ENCODE assay signal across 10 cellular contexts in the genomic region with DNA sequence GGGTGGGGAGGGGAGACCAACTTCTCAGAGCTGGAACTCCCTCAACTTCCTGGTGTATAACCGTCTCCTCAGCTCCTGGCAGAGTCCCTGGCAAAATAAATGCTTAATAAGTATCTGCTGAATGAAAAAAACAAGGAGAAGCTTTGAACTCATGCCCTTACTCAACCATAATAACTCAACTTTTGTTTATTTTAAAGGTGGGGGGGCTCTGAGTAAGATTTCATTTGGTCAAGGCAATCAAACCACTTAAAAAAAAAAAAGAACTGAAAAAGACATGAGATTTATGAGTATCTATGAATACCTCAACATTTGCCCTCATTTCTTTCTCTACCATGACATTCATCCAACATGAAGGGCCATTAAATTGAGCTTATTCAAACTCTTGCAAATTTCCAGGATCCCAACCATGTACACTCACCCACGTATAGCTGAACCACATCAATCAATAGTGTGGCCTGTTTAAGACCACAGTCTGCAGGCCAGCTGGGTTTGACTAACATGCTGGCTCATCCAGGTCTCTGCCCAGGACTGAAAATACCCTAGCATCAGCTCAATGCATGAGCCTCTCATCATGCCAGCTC.
DNase-seq lines count a peak whose midpoint lies in the region; ATAC-seq and TF ChIP-seq lines count a peak whose summit lies in the region.
"Had no signal": no experiment of that assay in that cellular context is flagged by ENCODE, and none has a peak within 500 bp of the region (broad histone marks: within the 10 kb centered on the region; RNA-seq: fewer than 3 reads in every experiment).

No MANE protein-coding gene starts in this region.

- peaks cover 81% of the 10 kb centered on the region for H3K79me2 ChIP-seq in DOHH2 (ENCODE audit: control insufficient read depth, low read length)
- H3K79me2 ChIP-seq in SK-N-SH (ENCODE audit: insufficient read depth): peaks cover 97% of the 10 kb centered on the region

- H3K4me2 ChIP-seq in DOHH2 (ENCODE audit: low read length) (no peak overlapping the region), SK-N-SH (no peak overlapping the region)

- H4K20me1 ChIP-seq in DOHH2 (ENCODE audit: control insufficient read depth, insufficient read depth, low read depth, low read length) (peaks cover 5% of the 10 kb centered on the region; the same call in 1 of the 2 replicates), SK-N-SH (ENCODE audit: insufficient read depth) (no peaks in the 10 kb centered on the region; the same call in 1 of the 2 replicates)

- peak overlapping the region; percentile 5; the same call in 1 of the 2 replicates for H3K27ac ChIP-seq in DOHH2 (ENCODE audit: low read depth, low read length)
- H3K27ac ChIP-seq in SK-N-SH (ENCODE audit: low read depth in 2 of 2, low read length in 1 of 2): peak overlapping the region in 1 of 2 experiments; percentile 50; a peak in 2 of 4 replicates
- no peak overlapping the region for H3K27ac ChIP-seq in foreskin keratinocyte
- H3K27ac ChIP-seq: HL-60 had no signal

- CTCF ChIA-PET in SK-N-SH (lab: Yijun Ruan, JAX): no interaction called here

- no peak overlapping the region for H2AFZ ChIP-seq in SK-N-SH (ENCODE audit: low read depth)

- H3K9me3 ChIP-seq in DOHH2 (ENCODE audit: control insufficient read depth, insufficient read depth, low read length) (no peaks in the 10 kb centered on the region), SK-N-SH (no peaks in the 10 kb centered on the region)
- H3K9me3 ChIP-seq: thyroid gland had no signal

- H3K9me2 ChIP-seq in DOHH2 (replicated peaks; ENCODE audit: control insufficient read depth, low read length): no peaks in the 10 kb centered on the region
- H3K9me2 ChIP-seq in SK-N-SH: no peaks in the 10 kb centered on the region

- TF ChIP-seq EP300 in SK-N-SH (IDR thresholded peaks at IDR 0.05; ENCODE audit: borderline replicate concordance in 1 of 2, low read depth in 1 of 2, low read length in 1 of 2): no peak

- no peak for TF ChIP-seq CTCF in DOHH2 (IDR thresholded peaks at IDR 0.05; ENCODE audit: low read depth, low read length, poor library complexity, severe bottlenecking)
- no peak for TF ChIP-seq CTCF in SK-N-SH (IDR thresholded peaks at IDR 0.05)
- no peak for TF ChIP-seq CTCF in foreskin keratinocyte (conservative IDR thresholded peaks at IDR 0.05)

- H3K4me1 ChIP-seq in DOHH2 (ENCODE audit: control insufficient read depth, low read length) (peaks cover 93% of the 10 kb centered on the region), SK-N-SH (ENCODE audit: control insufficient read depth in 1 of 2, insufficient read depth in 2 of 2, low read depth in 1 of 2, low read length in 1 of 2) (peaks cover under 1 to 10% of the 10 kb centered on the region in 2 experiments; a peak in 1 of 4 replicates), foreskin keratinocyte (peaks cover 12% of the 10 kb centered on the region)

- no peak for TF ChIP-seq RAD21 in SK-N-SH (IDR thresholded peaks at IDR 0.05; ENCODE audit: low read length)

- H3K4me3 ChIP-seq in DOHH2 (ENCODE audit: low read length): no peak overlapping the region
- H3K4me3 ChIP-seq in SK-N-SH (ENCODE audit: low read depth in 2 of 2, low read length in 1 of 2): no peak overlapping the region
- H3K4me3 ChIP-seq: thyroid gland had no signal

- 50% methylated on average over 2 of the region's 2 CpGs for WGBS in SK-N-SH (ENCODE audit: low lambda C conversion rate)

- DNase-seq in A172 (ENCODE audit: low spot score) (peak; percentile 71), SK-N-SH (no peak), foreskin keratinocyte (peak; percentile 68 to 75), NCI-H748 treated with DMSO at 0.1 percent for 48 hours (lab: John Stamatoyannopoulos, UW) (no peak), NCI-H82 (lab: John Stamatoyannopoulos, UW) (no peak), NCI-H1105 treated with DMSO at 0.1 percent for 48 hours (lab: John Stamatoyannopoulos, UW) (no peak)
- DNase-seq: thyroid gland had no signal

- POLR2A ChIA-PET in SK-N-SH (lab: Yijun Ruan, JAX): no interaction called here

- H3K9ac ChIP-seq in SK-N-SH: no peak overlapping the region

- H3F3A ChIP-seq in DOHH2 (ENCODE audit: control insufficient read depth, insufficient read depth) (peaks cover 28% of the 10 kb centered on the region), SK-N-SH (replicated peaks; ENCODE audit: insufficient read depth) (peaks cover 5% of the 10 kb centered on the region)

- ATAC-seq in foreskin keratinocyte (peak; percentile 3), HG02885 (IDR thresholded peaks at IDR 0.05; ENCODE audit: poor library complexity, unreplicated experiment) (no peak)

- H3K27me3 ChIP-seq in DOHH2 (ENCODE audit: control insufficient read depth, low read length) (no peaks in the 10 kb centered on the region), SK-N-SH (ENCODE audit: insufficient read depth) (no peaks in the 10 kb centered on the region), foreskin keratinocyte (no peaks in the 10 kb centered on the region)
- H3K27me3 ChIP-seq: thyroid gland had no signal

- H3K36me3 ChIP-seq in DOHH2 (ENCODE audit: control insufficient read depth, low read length) (peaks cover 14% of the 10 kb centered on the region), SK-N-SH (replicated peaks in 1 of 2; ENCODE audit: control insufficient read depth in 1 of 2, insufficient read depth in 2 of 2, low read length in 1 of 2) (no peaks in the 10 kb centered on the region)
- H3K36me3 ChIP-seq: thyroid gland had no signal

TF ChIP-seq in SK-N-SH, 30 proteins besides CTCF, POLR2A, EP300 and RAD21:
- TF ChIP-seq TCF12 (IDR thresholded peaks at IDR 0.05): peak; percentile 78
- TF ChIP-seq, protein P1, sequence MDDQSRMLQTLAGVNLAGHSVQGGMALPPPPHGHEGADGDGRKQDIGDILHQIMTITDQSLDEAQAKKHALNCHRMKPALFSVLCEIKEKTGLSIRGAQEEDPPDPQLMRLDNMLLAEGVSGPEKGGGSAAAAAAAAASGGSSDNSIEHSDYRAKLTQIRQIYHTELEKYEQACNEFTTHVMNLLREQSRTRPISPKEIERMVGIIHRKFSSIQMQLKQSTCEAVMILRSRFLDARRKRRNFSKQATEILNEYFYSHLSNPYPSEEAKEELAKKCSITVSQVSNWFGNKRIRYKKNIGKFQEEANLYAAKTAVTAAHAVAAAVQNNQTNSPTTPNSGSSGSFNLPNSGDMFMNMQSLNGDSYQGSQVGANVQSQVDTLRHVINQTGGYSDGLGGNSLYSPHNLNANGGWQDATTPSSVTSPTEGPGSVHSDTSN (IDR thresholded peaks at IDR 0.05): peak; percentile 56
- no peak for TF ChIP-seq RCOR1 (IDR thresholded peaks at IDR 0.05; ENCODE audit: low read length)
- TF ChIP-seq NFIC (IDR thresholded peaks at IDR 0.05; ENCODE audit: borderline replicate concordance): peak; percentile 7; the same call in 1 of the 2 replicates
TF ChIP-seq in SK-N-SH: peak in this region for 3.

Comparison
In these comparisons a context has a peak if more than half of its experiments do, and no peak if none do; other contexts are left out.
1. DNase-seq: peak in A172 (single experiment) and foreskin keratinocyte (2 of 2); none in SK-N-SH (single experiment), NCI-H748 treated with DMSO at 0.1 percent for 48 hours (single experiment), NCI-H82 (single experiment) and NCI-H1105 treated with DMSO at 0.1 percent for 48 hours (single experiment).